25 cellular contexts compared by ENCODE assay signal in the genomic region with DNA sequence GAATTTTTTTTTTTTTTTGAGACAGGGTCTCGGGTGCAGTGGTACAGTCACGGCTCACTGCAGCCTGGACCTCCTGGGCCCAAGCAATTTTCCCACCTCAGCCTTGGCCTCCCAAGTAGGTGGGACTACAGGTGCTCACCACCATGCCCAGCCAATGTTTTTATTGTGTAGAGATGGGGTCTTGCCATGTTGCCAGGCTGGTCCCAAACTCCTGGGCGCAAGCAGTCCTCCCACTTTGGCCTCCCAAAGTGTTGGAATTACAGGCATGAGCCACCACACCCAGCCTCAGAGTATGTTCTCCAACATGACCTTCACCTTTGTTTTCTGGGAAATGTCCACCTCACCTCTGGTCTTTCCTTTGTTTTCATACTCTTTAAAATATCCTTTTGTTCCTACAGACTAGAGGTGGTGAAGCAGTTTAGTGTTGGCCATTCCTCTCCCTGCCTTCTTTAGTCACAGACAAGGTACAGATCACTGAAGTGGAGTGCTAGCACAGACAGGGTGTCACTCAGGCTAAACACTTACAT. TPM values are rescaled to one million over a fixed set of nuclear protein-coding genes. Genes with fewer than 3 reads are reported as not detected.
DNase-seq lines count a peak whose midpoint lies in the region; ATAC-seq and TF ChIP-seq lines count a peak whose summit lies in the region.
"Had no signal": no experiment of that assay in that cellular context is flagged by ENCODE, and none has a peak within 500 bp of the region (broad histone marks: within the 10 kb centered on the region; RNA-seq: fewer than 3 reads in every experiment).

No MANE protein-coding gene starts in this region.

- H3K27ac ChIP-seq in CD4-positive, alpha-beta T cell (ENCODE audit: low read depth, low read length): no peak overlapping the region
- H3K27ac ChIP-seq in upper lobe of right lung: no peak overlapping the region
- H3K27ac ChIP-seq: A549; BLaER1 treated with 17β-estradiol and CSF1 and Interleukin-3, amounts not matched to agents 10 nM and 100 nM had no signal

- peak overlapping the region; percentile 27 for H3K27ac Mint-ChIP-seq in activated T-cell treated with anti-CD3 and anti-CD28 coated beads, Interleukin-2, amount 50 U/mL, for 72 hours
- peak overlapping the region; percentile 58 for H3K27ac Mint-ChIP-seq in CD4-positive, alpha-beta T cell
- H3K27ac Mint-ChIP-seq in activated T-helper 17 cell treated with anti-CD3 and anti-CD28 coated beads, Interleukin-2, amount 50 U/mL, for 72 hours: peak overlapping the region; percentile 76
- H3K27ac Mint-ChIP-seq in memory B cell: peak overlapping the region; percentile 8
- H3K27ac Mint-ChIP-seq: CD8-positive, alpha-beta T cell; HFFc6 had no signal

- peaks cover 86% of the 10 kb centered on the region for H3K36me3 ChIP-seq in upper lobe of right lung

- H3K4me3 Mint-ChIP-seq in activated T-cell treated with anti-CD3 and anti-CD28 coated beads, Interleukin-2, amount 50 U/mL, for 72 hours: no peak overlapping the region
- H3K4me3 Mint-ChIP-seq in CD4-positive, alpha-beta T cell: no peak overlapping the region
- no peak overlapping the region for H3K4me3 Mint-ChIP-seq in activated T-helper 17 cell treated with anti-CD3 and anti-CD28 coated beads, Interleukin-2, amount 50 U/mL, for 72 hours
- H3K4me3 Mint-ChIP-seq in memory B cell: no peak overlapping the region
- H3K4me3 Mint-ChIP-seq: CD8-positive, alpha-beta T cell; HFFc6 had no signal

- no peaks in the 10 kb centered on the region for H3K4me1 ChIP-seq in upper lobe of right lung
- H3K4me1 ChIP-seq: A549; BLaER1 treated with 17β-estradiol and CSF1 and Interleukin-3, amounts not matched to agents 10 nM and 100 nM; Caco-2; HAP-1 had no signal

- intact Hi-C loops in CD4-positive, alpha-beta T cell (cut with DNase I, micrococcal nuclease): no loop called here
- intact Hi-C loops in upper lobe of right lung (cut with DNase I): no loop called here

- H3K36me3 Mint-ChIP-seq in activated T-cell treated with anti-CD3 and anti-CD28 coated beads, Interleukin-2, amount 50 U/mL, for 72 hours (ENCODE audit: insufficient read depth in 2 of 2): peaks cover 10 to 18% of the 10 kb centered on the region in 2 donors
- H3K36me3 Mint-ChIP-seq in CD4-positive, alpha-beta T cell (ENCODE audit: low read depth): peaks cover 91% of the 10 kb centered on the region
- H3K36me3 Mint-ChIP-seq in activated T-helper 17 cell treated with anti-CD3 and anti-CD28 coated beads, Interleukin-2, amount 50 U/mL, for 72 hours (ENCODE audit: low read depth): peaks cover 100% of the 10 kb centered on the region
- peaks cover 30% of the 10 kb centered on the region for H3K36me3 Mint-ChIP-seq in memory B cell

- ATAC-seq in activated T-cell treated with anti-CD3 and anti-CD28 coated beads, Interleukin-2, amount 50 U/mL, for 72 hours (replicated peaks in 1 of 2): no peak
- ATAC-seq in CD4-positive, alpha-beta T cell (ENCODE audit: poor library complexity): no peak
- no peak for ATAC-seq in activated T-helper 17 cell treated with anti-CD3 and anti-CD28 coated beads, Interleukin-2, amount 50 U/mL, for 72 hours (replicated peaks)
- ATAC-seq in memory B cell (ENCODE audit: low read depth) (no peak), upper lobe of right lung (no peak)
- ATAC-seq: A549; CD8-positive, alpha-beta T cell; PC-3 had no signal

- no peaks in the 10 kb centered on the region for H3K4me1 Mint-ChIP-seq in activated T-cell treated with anti-CD3 and anti-CD28 coated beads, Interleukin-2, amount 50 U/mL, for 72 hours (ENCODE audit: low read depth)
- H3K4me1 Mint-ChIP-seq in CD4-positive, alpha-beta T cell (ENCODE audit: low read depth): peaks cover 5% of the 10 kb centered on the region
- no peaks in the 10 kb centered on the region for H3K4me1 Mint-ChIP-seq in activated T-helper 17 cell treated with anti-CD3 and anti-CD28 coated beads, Interleukin-2, amount 50 U/mL, for 72 hours
- H3K4me1 Mint-ChIP-seq in memory B cell: peaks cover 2% of the 10 kb centered on the region

- no peaks in the 10 kb centered on the region for H3K9me3 ChIP-seq in CD4-positive, alpha-beta T cell (ENCODE audit: control insufficient read depth, low read length)
- no peaks in the 10 kb centered on the region for H3K9me3 ChIP-seq in upper lobe of right lung
- H3K9me3 ChIP-seq: A549, Caco-2, HAP-1, MG63 had no signal

- no peaks in the 10 kb centered on the region for H3K27me3 Mint-ChIP-seq in activated T-cell treated with anti-CD3 and anti-CD28 coated beads, Interleukin-2, amount 50 U/mL, for 72 hours (ENCODE audit: low read depth)
- H3K27me3 Mint-ChIP-seq in CD4-positive, alpha-beta T cell: no peaks in the 10 kb centered on the region
- H3K27me3 Mint-ChIP-seq in activated T-helper 17 cell treated with anti-CD3 and anti-CD28 coated beads, Interleukin-2, amount 50 U/mL, for 72 hours: no peaks in the 10 kb centered on the region
- H3K27me3 Mint-ChIP-seq in memory B cell: no peaks in the 10 kb centered on the region

- no peak overlapping the region for H3K4me3 ChIP-seq in upper lobe of right lung
- H3K4me3 ChIP-seq: A549; BLaER1 treated with 17β-estradiol and CSF1 and Interleukin-3, amounts not matched to agents 10 nM and 100 nM; HAP-1; MG63 had no signal

- no peaks in the 10 kb centered on the region for H3K9me3 Mint-ChIP-seq in activated T-cell treated with anti-CD3 and anti-CD28 coated beads, Interleukin-2, amount 50 U/mL, for 72 hours
- no peaks in the 10 kb centered on the region for H3K9me3 Mint-ChIP-seq in CD4-positive, alpha-beta T cell
- no peaks in the 10 kb centered on the region for H3K9me3 Mint-ChIP-seq in activated T-helper 17 cell treated with anti-CD3 and anti-CD28 coated beads, Interleukin-2, amount 50 U/mL, for 72 hours
- no peaks in the 10 kb centered on the region for H3K9me3 Mint-ChIP-seq in memory B cell
- H3K9me3 Mint-ChIP-seq: CD8-positive, alpha-beta T cell; HFFc6 had no signal

- POLR2A ChIA-PET in CD4-positive, alpha-beta T cell (lab: Charles Lee): no interaction called here

- no peak for DNase-seq in activated T-cell treated with anti-CD3 and anti-CD28 coated beads, Interleukin-2, amount 50 U/mL, for 72 hours
- DNase-seq in activated T-cell treated with anti-CD3 and anti-CD28 coated beads for 4 hours (no peak), memory B cell (ENCODE audit: low spot score in 2 of 2) (no peak), upper lobe of right lung (no peak), NCI-H345 (lab: John Stamatoyannopoulos, UW) (no peak)
- no peak for DNase-seq in CD4-positive, alpha-beta T cell
- DNase-seq: AML-193; Caco-2; CD8-positive, alpha-beta T cell; GOT3; HFFc6; KG1; MG63; NCI-H1105 treated with DMSO at 0.1 percent for 48 hours; NCI-H146; NCI-H1930; NCI-H2107; NCI-H446 treated with DMSO at 0.1 percent for 48 hours; NCI-H526; NK-92 treated with Interleukin-12 subunit alpha and Interleukin-12 subunit beta, amount 100 ng/mL, for 24 hours; PC-3 had no signal

- TF ChIP-seq CTCF in CD4-positive, alpha-beta T cell (IDR thresholded peaks at IDR 0.05): no peak
- no peak for TF ChIP-seq CTCF in upper lobe of right lung (IDR thresholded peaks at IDR 0.05)

- CTCF ChIA-PET in CD4-positive, alpha-beta T cell (lab: Charles Lee): no interaction called here

- no peaks in the 10 kb centered on the region for H3K27me3 ChIP-seq in CD4-positive, alpha-beta T cell (ENCODE audit: control insufficient read depth, insufficient read depth, low read length)
- H3K27me3 ChIP-seq in upper lobe of right lung: no peaks in the 10 kb centered on the region
- H3K27me3 ChIP-seq: BLaER1 treated with 17β-estradiol and CSF1 and Interleukin-3, amounts not matched to agents 10 nM and 100 nM; MG63 had no signal

RNA-seq across cellular contexts. Expression of gene MOCOS, which starts 19.5 kb away (rescaled TPM):
- total RNA-seq in activated T-cell treated with anti-CD3 and anti-CD28 coated beads, Interleukin-2, amount 50 U/mL, for 72 hours: 1 to 10 TPM in 1 of 2 donors, under 1 TPM in 1; 0.22 to 1.2 TPM
- not detected for total RNA-seq in CD4-positive, alpha-beta T cell
- under 1 TPM; 0.19 TPM for total RNA-seq in activated T-helper 17 cell treated with anti-CD3 and anti-CD28 coated beads, Interleukin-2, amount 50 U/mL, for 72 hours
- 5.0 TPM for total RNA-seq in upper lobe of right lung
- total RNA-seq: CD8-positive, alpha-beta T cell had no signal

RNA-seq across cellular contexts. Expression of gene ELP2, which starts 38.1 kb away (rescaled TPM):
- 100 to 1,000 TPM; 107 TPM for total RNA-seq in activated T-cell treated with anti-CD3 and anti-CD28 coated beads, Interleukin-2, amount 50 U/mL, for 72 hours
- total RNA-seq in CD4-positive, alpha-beta T cell: 100 to 1,000 TPM; 200 to 206 TPM
- total RNA-seq in activated T-helper 17 cell treated with anti-CD3 and anti-CD28 coated beads, Interleukin-2, amount 50 U/mL, for 72 hours: 10 to 100 TPM; 78.3 to 95.8 TPM
- total RNA-seq in upper lobe of right lung: 69.0 TPM

RNA-seq across cellular contexts. Expression of gene SLC39A6, which starts 38.6 kb away (rescaled TPM):
- 10 to 100 TPM; 25.4 to 27.5 TPM for total RNA-seq in activated T-cell treated with anti-CD3 and anti-CD28 coated beads, Interleukin-2, amount 50 U/mL, for 72 hours
- total RNA-seq in CD4-positive, alpha-beta T cell: 10 to 100 TPM; 10.6 to 11.0 TPM
- 10 to 100 TPM; 29.2 to 41.7 TPM for total RNA-seq in activated T-helper 17 cell treated with anti-CD3 and anti-CD28 coated beads, Interleukin-2, amount 50 U/mL, for 72 hours
- total RNA-seq in upper lobe of right lung: 24.3 TPM

Comparison
In these comparisons a context has a peak if more than half of its experiments do, and no peak if none do; other contexts are left out.
1. H3K27ac Mint-ChIP-seq: peak in every context shown above with its lines; median percentile 76 in activated T-helper 17 cell treated with anti-CD3 and anti-CD28 coated beads, Interleukin-2, amount 50 U/mL, for 72 hours; 58 in CD4-positive, alpha-beta T cell; 27 in activated T-cell treated with anti-CD3 and anti-CD28 coated beads, Interleukin-2, amount 50 U/mL, for 72 hours; 8 in memory B cell.